In genomic region chr20:4949833-4950178, GRCh38 we compare ENCODE assay signal across 8 cellular contexts. TPM values are rescaled to one million over a fixed set of nuclear protein-coding genes. Genes with fewer than 3 reads are reported as not detected.
DNase-seq lines count a peak whose midpoint lies in the region; ATAC-seq and TF ChIP-seq lines count a peak whose summit lies in the region.

No MANE protein-coding gene starts in this region.

- no peaks in the 10 kb centered on the region for H3K27me3 ChIP-seq in thoracic aorta (replicated peaks; ENCODE audit: insufficient read depth)

- H3K4me3 Mint-ChIP-seq in brain, result peak overlapping the region in 3 of 5 experiments; percentile 9 to 62 (median 56)

- DNase-seq in GF-D8 (lab: John Stamatoyannopoulos, UW) (peak; percentile 9), NOMO-1 (lab: John Stamatoyannopoulos, UW; ENCODE audit: unreplicated experiment in 2 of 2) (peak; percentile 64 to 65), iris pigment epithelial cell (ENCODE audit: low read depth) (peak; percentile 40), thoracic aorta (ENCODE audit: low spot score) (no peak), activated gamma-delta T cell (lab: John Stamatoyannopoulos, UW) (no peak), DMS79 (lab: John Stamatoyannopoulos, UW) (no peak)

- H3K36me3 ChIP-seq in thoracic aorta, result no peaks in the 10 kb centered on the region

- TF ChIP-seq CTCF in brain (conservative IDR thresholded peaks at IDR 0.05) (peak; percentile 54 to 67), thoracic aorta (IDR thresholded peaks at IDR 0.05) (peak; percentile 66)

- H3K9me3 Mint-ChIP-seq in brain, result peaks cover 0 to 12% (median 7%) of the 10 kb centered on the region in 5 experiments

- H3K4me1 Mint-ChIP-seq in brain, result peaks cover 53% of the 10 kb centered on the region

- peak overlapping the region in 1 of 2 donors; percentile 76 for H3K27ac ChIP-seq in thoracic aorta

- peaks cover 6 to 29% of the 10 kb centered on the region in 2 donors for H3K4me1 ChIP-seq in thoracic aorta (ENCODE audit: control insufficient read depth in 1 of 2, low read depth in 2 of 2)

- H3K4me3 ChIP-seq in thoracic aorta, result peak overlapping the region; percentile 20

- peak overlapping the region in 4 of 5 experiments; percentile 18 to 96 (median 66) for H3K27ac Mint-ChIP-seq in brain

- no peaks in the 10 kb centered on the region for H3K27me3 Mint-ChIP-seq in brain

- no peaks in the 10 kb centered on the region for H3K9me3 ChIP-seq in thoracic aorta

- ATAC-seq in GM21529 (IDR thresholded peaks at IDR 0.05; ENCODE audit: unreplicated experiment), result peak; percentile 68
- peak; percentile 53 for ATAC-seq in thoracic aorta (ENCODE audit: insufficient number of reproducible peaks, low FRiP score, low read depth)

- peaks cover 47% of the 10 kb centered on the region for H3K36me3 Mint-ChIP-seq in brain

RNA-seq across cellular contexts. Expression of gene SLC23A2, which starts 51.5 kb away (rescaled TPM):
- polyA plus RNA-seq in brain (ENCODE audit: insufficient read depth, low read depth, low replicate concordance), result 17.8 TPM
- total RNA-seq in thoracic aorta, result 10 to 100 TPM; 32.1 to 51.9 TPM

Comparison
In these comparisons a context has a peak if more than half of its experiments do, and no peak if none do; other contexts are left out.
1. DNase-seq: peak in GF-D8 (single experiment), NOMO-1 (2 of 2) and iris pigment epithelial cell (single experiment); none in thoracic aorta (single experiment), activated gamma-delta T cell (single experiment) and DMS79 (single experiment).